Comparison of ENCODE assay signal across 1 cellular context in the genomic region with DNA sequence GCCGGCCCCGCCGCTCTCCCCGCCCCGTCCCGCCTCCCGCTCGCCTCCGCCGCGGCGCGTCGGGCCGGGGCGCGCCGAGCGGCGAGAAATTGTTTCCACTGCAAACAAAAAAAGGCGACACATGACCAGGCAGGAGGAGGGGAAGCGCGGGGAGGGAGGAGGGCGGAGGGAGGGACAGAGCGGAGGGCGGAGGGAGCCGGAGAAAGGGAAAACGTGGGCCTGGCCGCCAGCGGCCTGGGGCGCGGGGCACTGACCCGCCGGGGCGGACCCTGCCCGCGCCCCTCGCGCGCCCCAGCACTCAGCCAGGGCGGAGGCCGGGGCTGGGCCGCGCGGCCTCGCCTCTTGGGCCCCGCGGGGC.
TF ChIP-seq lines count a peak whose summit lies in the region.

A gene with protein sequence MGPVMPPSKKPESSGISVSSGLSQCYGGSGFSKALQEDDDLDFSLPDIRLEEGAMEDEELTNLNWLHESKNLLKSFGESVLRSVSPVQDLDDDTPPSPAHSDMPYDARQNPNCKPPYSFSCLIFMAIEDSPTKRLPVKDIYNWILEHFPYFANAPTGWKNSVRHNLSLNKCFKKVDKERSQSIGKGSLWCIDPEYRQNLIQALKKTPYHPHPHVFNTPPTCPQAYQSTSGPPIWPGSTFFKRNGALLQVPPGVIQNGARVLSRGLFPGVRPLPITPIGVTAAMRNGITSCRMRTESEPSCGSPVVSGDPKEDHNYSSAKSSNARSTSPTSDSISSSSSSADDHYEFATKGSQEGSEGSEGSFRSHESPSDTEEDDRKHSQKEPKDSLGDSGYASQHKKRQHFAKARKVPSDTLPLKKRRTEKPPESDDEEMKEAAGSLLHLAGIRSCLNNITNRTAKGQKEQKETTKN (minus strand): TSS at position 123 of the 358 bp plus-strand sequence. CDS start 4,757 bp downstream, outside the sequence.

TF ChIP-seq in GM23338, 12 proteins besides CTCF, POLR2A, EP300 and RAD21 (continued from another document):
- TF ChIP-seq, protein P1, sequence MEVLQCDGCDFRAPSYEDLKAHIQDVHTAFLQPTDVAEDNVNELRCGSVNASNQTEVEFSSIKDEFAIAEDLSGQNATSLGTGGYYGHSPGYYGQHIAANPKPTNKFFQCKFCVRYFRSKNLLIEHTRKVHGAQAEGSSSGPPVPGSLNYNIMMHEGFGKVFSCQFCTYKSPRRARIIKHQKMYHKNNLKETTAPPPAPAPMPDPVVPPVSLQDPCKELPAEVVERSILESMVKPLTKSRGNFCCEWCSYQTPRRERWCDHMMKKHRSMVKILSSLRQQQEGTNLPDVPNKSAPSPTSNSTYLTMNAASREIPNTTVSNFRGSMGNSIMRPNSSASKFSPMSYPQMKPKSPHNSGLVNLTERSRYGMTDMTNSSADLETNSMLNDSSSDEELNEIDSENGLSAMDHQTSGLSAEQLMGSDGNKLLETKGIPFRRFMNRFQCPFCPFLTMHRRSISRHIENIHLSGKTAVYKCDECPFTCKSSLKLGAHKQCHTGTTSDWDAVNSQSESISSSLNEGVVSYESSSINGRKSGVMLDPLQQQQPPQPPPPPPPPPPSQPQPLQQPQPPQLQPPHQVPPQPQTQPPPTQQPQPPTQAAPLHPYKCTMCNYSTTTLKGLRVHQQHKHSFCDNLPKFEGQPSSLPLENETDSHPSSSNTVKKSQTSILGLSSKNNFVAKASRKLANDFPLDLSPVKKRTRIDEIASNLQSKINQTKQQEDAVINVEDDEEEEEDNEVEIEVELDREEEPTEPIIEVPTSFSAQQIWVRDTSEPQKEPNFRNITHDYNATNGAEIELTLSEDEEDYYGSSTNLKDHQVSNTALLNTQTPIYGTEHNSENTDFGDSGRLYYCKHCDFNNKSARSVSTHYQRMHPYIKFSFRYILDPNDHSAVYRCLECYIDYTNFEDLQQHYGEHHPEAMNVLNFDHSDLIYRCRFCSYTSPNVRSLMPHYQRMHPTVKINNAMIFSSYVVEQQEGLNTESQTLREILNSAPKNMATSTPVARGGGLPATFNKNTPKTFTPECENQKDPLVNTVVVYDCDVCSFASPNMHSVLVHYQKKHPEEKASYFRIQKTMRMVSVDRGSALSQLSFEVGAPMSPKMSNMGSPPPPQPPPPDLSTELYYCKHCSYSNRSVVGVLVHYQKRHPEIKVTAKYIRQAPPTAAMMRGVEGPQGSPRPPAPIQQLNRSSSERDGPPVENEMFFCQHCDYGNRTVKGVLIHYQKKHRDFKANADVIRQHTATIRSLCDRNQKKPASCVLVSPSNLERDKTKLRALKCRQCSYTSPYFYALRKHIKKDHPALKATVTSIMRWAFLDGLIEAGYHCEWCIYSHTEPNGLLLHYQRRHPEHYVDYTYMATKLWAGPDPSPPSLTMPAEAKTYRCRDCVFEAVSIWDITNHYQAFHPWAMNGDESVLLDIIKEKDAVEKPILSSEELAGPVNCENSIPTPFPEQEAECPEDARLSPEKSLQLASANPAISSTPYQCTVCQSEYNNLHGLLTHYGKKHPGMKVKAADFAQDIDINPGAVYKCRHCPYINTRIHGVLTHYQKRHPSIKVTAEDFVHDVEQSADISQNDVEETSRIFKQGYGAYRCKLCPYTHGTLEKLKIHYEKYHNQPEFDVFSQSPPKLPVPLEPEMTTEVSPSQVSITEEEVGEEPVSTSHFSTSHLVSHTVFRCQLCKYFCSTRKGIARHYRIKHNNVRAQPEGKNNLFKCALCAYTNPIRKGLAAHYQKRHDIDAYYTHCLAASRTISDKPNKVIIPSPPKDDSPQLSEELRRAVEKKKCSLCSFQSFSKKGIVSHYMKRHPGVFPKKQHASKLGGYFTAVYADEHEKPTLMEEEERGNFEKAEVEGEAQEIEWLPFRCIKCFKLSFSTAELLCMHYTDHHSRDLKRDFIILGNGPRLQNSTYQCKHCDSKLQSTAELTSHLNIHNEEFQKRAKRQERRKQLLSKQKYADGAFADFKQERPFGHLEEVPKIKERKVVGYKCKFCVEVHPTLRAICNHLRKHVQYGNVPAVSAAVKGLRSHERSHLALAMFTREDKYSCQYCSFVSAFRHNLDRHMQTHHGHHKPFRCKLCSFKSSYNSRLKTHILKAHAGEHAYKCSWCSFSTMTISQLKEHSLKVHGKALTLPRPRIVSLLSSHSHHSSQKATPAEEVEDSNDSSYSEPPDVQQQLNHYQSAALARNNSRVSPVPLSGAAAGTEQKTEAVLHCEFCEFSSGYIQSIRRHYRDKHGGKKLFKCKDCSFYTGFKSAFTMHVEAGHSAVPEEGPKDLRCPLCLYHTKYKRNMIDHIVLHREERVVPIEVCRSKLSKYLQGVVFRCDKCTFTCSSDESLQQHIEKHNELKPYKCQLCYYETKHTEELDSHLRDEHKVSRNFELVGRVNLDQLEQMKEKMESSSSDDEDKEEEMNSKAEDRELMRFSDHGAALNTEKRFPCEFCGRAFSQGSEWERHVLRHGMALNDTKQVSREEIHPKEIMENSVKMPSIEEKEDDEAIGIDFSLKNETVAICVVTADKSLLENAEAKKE (CRISPR knock-in tag; IDR thresholded peaks at IDR 0.05) = no peak
- TF ChIP-seq POLR2AphosphoS5 (IDR thresholded peaks at IDR 0.05; ENCODE audit: low read depth) = peak; percentile 29; the same call in 1 of the 2 replicates
